In genomic region chr12:104986022-104986941, GRCh38 we compare ENCODE assay signal across 8 cellular contexts. TPM values are rescaled to one million over a fixed set of nuclear protein-coding genes. Genes with fewer than 3 reads are reported as not detected.
DNase-seq lines count a peak whose midpoint lies in the region; ATAC-seq, FAIRE-seq and TF ChIP-seq lines count a peak whose summit lies in the region.

Gene NOPCHAP1 (plus strand): TSS chr12:104986316. CDS start chr12:104986353, 37 bp downstream.

- H3K9me3 ChIP-seq in Caco-2 (no peaks in the 10 kb centered on the region), mesodermal cell (ENCODE audit: control insufficient read depth, low read length) (no peaks in the 10 kb centered on the region)

- H3K4me3 Mint-ChIP-seq in Caco-2 (ENCODE audit: unreplicated experiment), result peak within 1 kb of the TSS; percentile 88
- H3K4me3 Mint-ChIP-seq in activated CD8-positive, alpha-beta memory T cell treated with anti-CD3 and anti-CD28 coated beads, Interleukin-2, amount 10 ng/mL, durations not matched to agents 7 days and 5 days, result peak within 1 kb of the TSS; percentile 83

- 0% methylated on average over 38 to 39 of the region's 59 CpGs for WGBS in mesodermal cell (ENCODE audit: insufficient coverage in 2 of 2), 2 experiments

- DNase-seq in Caco-2 (peak; percentile 93 to 95), HUDEP-2 (lab: John Stamatoyannopoulos, UW; ENCODE audit: unreplicated experiment in 76 of 76) (peak in 73 of 76 experiments; percentile 11 to 87 (median 67)), NOMO-1 treated with dmso at 0.1 percent for 144 hours (lab: John Stamatoyannopoulos, UW; ENCODE audit: unreplicated experiment) (peak; percentile 79)
- DNase-seq in activated CD8-positive, alpha-beta memory T cell treated with anti-CD3 and anti-CD28 coated beads, Interleukin-2, amount 10 ng/mL, durations not matched to agents 7 days and 5 days, result peak; percentile 90
- DNase-seq in stimulated activated CD8-positive, alpha-beta memory T cell treated with anti-CD3 and anti-CD28 coated beads, Interleukin-15, amount 100 ng/mL, for 24 hours (ENCODE audit: low read depth), result peak; percentile 67

- CTCF ChIA-PET in Caco-2 (lab: Charles Lee), result interaction anchor here (0.7 kb wide), 1 partner anchor 1976 kb away, joined by 3 read pairs; no protein-coding TSS in a partner anchor
- CTCF ChIA-PET in activated CD8-positive, alpha-beta memory T cell treated with anti-CD3 and anti-CD28 coated beads, Interleukin-2, amount 10 ng/mL, durations not matched to agents 7 days and 5 days (lab: Charles Lee), result interaction anchor here (1.5 kb wide), 1 partner anchor 67 kb away, joined by 4 read pairs; no protein-coding TSS in a partner anchor

- no peak for TF ChIP-seq CTCF in Caco-2 (IDR thresholded peaks at IDR 0.05; ENCODE audit: insufficient read depth in 1 of 2, low read depth in 1 of 2, low read length in 1 of 2, severe bottlenecking in 1 of 2, unreplicated experiment in 1 of 2)

- H3K36me3 Mint-ChIP-seq in Caco-2 (ENCODE audit: insufficient read depth, unreplicated experiment), result peaks cover 25% of the 10 kb centered on the region
- H3K36me3 Mint-ChIP-seq in activated CD8-positive, alpha-beta memory T cell treated with anti-CD3 and anti-CD28 coated beads, Interleukin-2, amount 10 ng/mL, durations not matched to agents 7 days and 5 days, result peaks cover 28% of the 10 kb centered on the region

- intact Hi-C loops in Caco-2 (cut with micrococcal nuclease; ENCODE audit: unreplicated experiment), result loop anchor here (1.0 to 2.0 kb wide), 2 partner anchors 28 to 67 kb away; partner anchors contain the start of gene SLC41A2

- H3K4me1 Mint-ChIP-seq in Caco-2 (ENCODE audit: low read depth, unreplicated experiment), result peaks cover 20% of the 10 kb centered on the region
- H3K4me1 Mint-ChIP-seq in activated CD8-positive, alpha-beta memory T cell treated with anti-CD3 and anti-CD28 coated beads, Interleukin-2, amount 10 ng/mL, durations not matched to agents 7 days and 5 days, result peaks cover 36% of the 10 kb centered on the region

- POLR2A ChIA-PET in Caco-2 (lab: Charles Lee), result no interaction called here

- no peaks in the 10 kb centered on the region for H3K27me3 ChIP-seq in Caco-2 (replicated peaks; ENCODE audit: control insufficient read depth, insufficient read depth, low read length)

- H3K4me3 ChIP-seq in Caco-2 (ENCODE audit: low read depth, low read length) (peak within 1 kb of the TSS; percentile 80), mesodermal cell (ENCODE audit: extremely low read depth, insufficient read depth, low read length, poor library complexity, severe bottlenecking) (peak within 1 kb of the TSS; percentile 71)

- peak within 1 kb of the TSS; percentile 52 for H3K27ac ChIP-seq in mesodermal cell (ENCODE audit: low read depth, low read length, severe bottlenecking)

- H3K27me3 Mint-ChIP-seq in Caco-2 (ENCODE audit: insufficient read depth, unreplicated experiment), result no peaks in the 10 kb centered on the region
- peaks cover 9% of the 10 kb centered on the region for H3K27me3 Mint-ChIP-seq in activated CD8-positive, alpha-beta memory T cell treated with anti-CD3 and anti-CD28 coated beads, Interleukin-2, amount 10 ng/mL, durations not matched to agents 7 days and 5 days

- no peaks in the 10 kb centered on the region for H3K9me3 Mint-ChIP-seq in Caco-2 (ENCODE audit: unreplicated experiment)
- peaks cover 3% of the 10 kb centered on the region for H3K9me3 Mint-ChIP-seq in activated CD8-positive, alpha-beta memory T cell treated with anti-CD3 and anti-CD28 coated beads, Interleukin-2, amount 10 ng/mL, durations not matched to agents 7 days and 5 days (ENCODE audit: low read depth)

- peak; percentile 76 for FAIRE-seq in endometrium (lab: Jason Lieb, UNC)

- H3K4me1 ChIP-seq in Caco-2, result peaks cover 7% of the 10 kb centered on the region; the same call in 1 of the 2 replicates
- H3K4me1 ChIP-seq in mesodermal cell (ENCODE audit: control insufficient read depth, insufficient read depth, low read length, poor library complexity, severe bottlenecking), result peaks cover 9% of the 10 kb centered on the region

- H3K36me3 ChIP-seq in Caco-2 (ENCODE audit: control insufficient read depth, insufficient read depth, low read length) (no peaks in the 10 kb centered on the region), mesodermal cell (ENCODE audit: control insufficient read depth, insufficient read depth, low read length) (peaks cover 30% of the 10 kb centered on the region)

- no TSS peak for BruUV-seq in Caco-2 (replicated peaks; lab: Mats Ljungman, UMichigan)

- peak within 1 kb of the TSS; percentile 79 for H3K27ac Mint-ChIP-seq in Caco-2 (ENCODE audit: unreplicated experiment)
- H3K27ac Mint-ChIP-seq in activated CD8-positive, alpha-beta memory T cell treated with anti-CD3 and anti-CD28 coated beads, Interleukin-2, amount 10 ng/mL, durations not matched to agents 7 days and 5 days, result peak within 1 kb of the TSS; percentile 66

- ATAC-seq in GM21381 (IDR thresholded peaks at IDR 0.05; ENCODE audit: unreplicated experiment), result peak; percentile 95
- ATAC-seq in activated CD8-positive, alpha-beta memory T cell treated with anti-CD3 and anti-CD28 coated beads, Interleukin-2, amount 10 ng/mL, durations not matched to agents 7 days and 5 days, result peak; percentile 99

RNA-seq across cellular contexts. Expression of gene NOPCHAP1, which starts in this region (rescaled TPM):
- total RNA-seq in Caco-2 (2022), result 23.0 TPM in 2 replicates
- total RNA-seq in activated CD8-positive, alpha-beta memory T cell treated with anti-CD3 and anti-CD28 coated beads, Interleukin-2, amount 10 ng/mL, durations not matched to agents 7 days and 5 days, result 10 to 100 TPM; 16.1 to 21.2 TPM
- 15.8 TPM for polyA plus RNA-seq in mesodermal cell (2013, experiment 1 of 2)
- polyA plus RNA-seq in mesodermal cell (2013, experiment 2 of 2), result 16.2 TPM

Comparison
In these comparisons a context has a peak if more than half of its experiments do, and no peak if none do; other contexts are left out.
1. Peak in every context shown above with its lines: DNase-seq, ATAC-seq, H3K4me3 ChIP-seq and H3K27ac ChIP-seq.